Comparison of ENCODE assay signal across 10 cellular contexts in genomic region chr3:14453368-14453710, GRCh38. TPM values are rescaled to one million over a fixed set of nuclear protein-coding genes. Genes with fewer than 3 reads are reported as not detected.
DNase-seq lines count a peak whose midpoint lies in the region; ATAC-seq and TF ChIP-seq lines count a peak whose summit lies in the region.
"Had no signal": no experiment of that assay in that cellular context is flagged by ENCODE, and none has a peak within 500 bp of the region (broad histone marks: within the 10 kb centered on the region; RNA-seq: fewer than 3 reads in every experiment).

No MANE protein-coding gene starts in this region.

- H3K36me3 ChIP-seq in heart right ventricle (peaks cover 0 to 94% (median under 1%) of the 10 kb centered on the region in 9 donors), transverse colon (no peaks in the 10 kb centered on the region)

- no peak for TF ChIP-seq POLR2A in transverse colon (IDR thresholded peaks at IDR 0.05)

- peaks cover 39% of the 10 kb centered on the region for H3K4me1 Mint-ChIP-seq in neural crest cell

- DNase-seq in heart right ventricle = no peak
- no peak for DNase-seq in Right ventricle myocardium inferior (ENCODE audit: missing footprints)
- DNase-seq in coronary artery (ENCODE audit: low spot score) = no peak
- no peak for DNase-seq in neural crest cell (ENCODE audit: low read depth, low spot score)
- DNase-seq in transverse colon = no peak
- DNase-seq in NCI-H226 = no peak
- DNase-seq in GM10248 (ENCODE audit: extremely low spot score) = no peak
- DNase-seq: DND-41 had no signal

- H3K36me3 Mint-ChIP-seq in neural crest cell (ENCODE audit: low read depth) = peaks cover 20% of the 10 kb centered on the region

- no peak for TF ChIP-seq CTCF in heart right ventricle (IDR thresholded peaks at IDR 0.05)
- TF ChIP-seq CTCF in coronary artery (IDR thresholded peaks at IDR 0.05) = no peak
- TF ChIP-seq CTCF in neural crest cell (conservative IDR thresholded peaks at IDR 0.05) = no peak
- peak in 1 of 5 experiments; percentile 3 for TF ChIP-seq CTCF in transverse colon (IDR thresholded peaks at IDR 0.05)
- TF ChIP-seq CTCF in GM10248 (IDR thresholded peaks at IDR 0.05; ENCODE audit: control extremely low read depth, extremely low read depth, low read depth, missing control alignments) = no peak

- H3K4me1 ChIP-seq in heart right ventricle (peaks cover 28 to 58% (median 38%) of the 10 kb centered on the region in 9 donors), transverse colon (peaks cover 11 to 29% (median 20%) of the 10 kb centered on the region in 4 donors)

- H3K4me3 Mint-ChIP-seq in neural crest cell = no peak overlapping the region

- no peaks in the 10 kb centered on the region for H3K27me3 Mint-ChIP-seq in neural crest cell (ENCODE audit: low read depth)

- peak overlapping the region; percentile 78 for H3K27ac Mint-ChIP-seq in neural crest cell (ENCODE audit: unreplicated experiment)

- intact Hi-C loops in heart right ventricle (cut with DNase I) = loop anchor here in 3 of 10 donors (2.0 to 5.0 kb wide), 3 partner anchors 19 to 51 kb away; partner anchors contain the start of gene SLC6A6 (in 3 of the 3)
- intact Hi-C loops in Right ventricle myocardium inferior (cut with DNase I) = loop anchor here (2.0 kb wide), 1 partner anchor 51 kb away; the partner anchor contains the start of gene SLC6A6
- intact Hi-C loops in transverse colon (cut with DNase I; ENCODE audit: low total_unique reads) = no loop called here

- no peaks in the 10 kb centered on the region for H3K9me3 ChIP-seq in heart right ventricle
- H3K9me3 ChIP-seq in transverse colon = no peaks in the 10 kb centered on the region

- 17 to 24% methylated on average over 1 of the region's 1 CpG for WGBS in heart right ventricle, 2 donors
- WGBS in transverse colon (ENCODE audit: low coverage in 1 of 2), 2 donors = 33% methylated on average over 1 of the region's 1 CpG; no CpG with 5 or more reads in 1 of the 2 donors

- ATAC-seq in heart right ventricle (no peak), Right ventricle myocardium inferior (no peak), GM21367 (IDR thresholded peaks at IDR 0.05; ENCODE audit: unreplicated experiment) (no peak)

- POLR2A ChIA-PET in GM10248 (lab: Yijun Ruan, JAX) = no interaction called here

- H3K9me3 Mint-ChIP-seq in neural crest cell = peaks cover under 1% of the 10 kb centered on the region

- H3K27me3 ChIP-seq in heart right ventricle (peaks cover 0 to 38% (median 0%) of the 10 kb centered on the region in 7 donors), transverse colon (no peaks in the 10 kb centered on the region)

- in situ Hi-C loops in transverse colon (cut with MboI; ENCODE audit: low pct_ligation_motif_present in 1 of 4, low pct_unique_long_range_greater_than_20kb in 1 of 4, low sequenced_read_pairs in 3 of 4) = loop anchor here in 1 of 4 donors (25.0 kb wide), 1 partner anchor 566 kb away; the partner anchor contains the start of gene WNT7A

- peak overlapping the region in 9 of 10 donors; percentile 35 to 87 (median 75) for H3K27ac ChIP-seq in heart right ventricle
- H3K27ac ChIP-seq in coronary artery = peak overlapping the region; percentile 72 to 87
- peak overlapping the region; percentile 77 to 89 (median 84) for H3K27ac ChIP-seq in transverse colon

- CTCF ChIA-PET in GM10248 (lab: Yijun Ruan, JAX) = interaction anchor here (1.5 kb wide), 1 partner anchor 9 kb away, joined by 4 read pairs; no protein-coding TSS in a partner anchor

- TF ChIP-seq EP300 in transverse colon (IDR thresholded peaks at IDR 0.05; ENCODE audit: low read depth) = no peak

- H3K4me3 ChIP-seq in heart right ventricle = no peak overlapping the region
- no peak overlapping the region for H3K4me3 ChIP-seq in coronary artery
- H3K4me3 ChIP-seq in transverse colon = no peak overlapping the region
- H3K4me3 ChIP-seq: skin epidermis had no signal

RNA-seq across cellular contexts. Expression of gene SLC6A6, which starts 50.9 kb away (rescaled TPM):
- 10 to 100 TPM; 11.4 to 68.7 (median 44.0) TPM for total RNA-seq in heart right ventricle
- 10 to 100 TPM in 1 of 2 donors, 1 to 10 TPM in 1; 7.7 to 55.4 TPM for polyA plus RNA-seq in heart right ventricle
- 14.3 TPM for total RNA-seq in Right ventricle myocardium inferior
- 33.8 and 34.6 TPM in 2 replicates for total RNA-seq in neural crest cell
- 10 to 100 TPM in 1 of 4 donors, 1 to 10 TPM in 3; 4.4 to 10.5 (median 7.7) TPM for total RNA-seq in transverse colon
